10 cellular contexts compared by ENCODE assay signal in the genomic region with DNA sequence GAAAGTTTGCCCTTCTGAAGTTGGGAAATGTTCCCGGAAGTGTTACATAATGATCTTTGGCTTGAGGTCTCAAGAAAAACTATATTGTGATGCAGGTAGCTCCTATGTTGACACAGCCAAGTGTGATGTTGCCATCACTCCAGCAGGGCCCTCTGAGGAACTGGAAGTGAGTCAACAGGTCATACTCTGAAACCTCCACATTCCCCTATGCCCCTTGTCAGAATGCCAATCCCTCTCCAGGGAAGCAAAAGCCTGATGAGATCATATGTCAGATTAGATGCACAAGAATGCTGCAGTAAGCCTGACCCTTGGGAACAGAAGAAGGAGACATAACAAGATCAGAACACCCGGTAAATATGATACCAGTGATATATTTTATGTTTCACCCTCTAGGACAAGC.
DNase-seq lines count a peak whose midpoint lies in the region; ATAC-seq and TF ChIP-seq lines count a peak whose summit lies in the region.
"Had no signal": no experiment of that assay in that cellular context is flagged by ENCODE, and none has a peak within 500 bp of the region (broad histone marks: within the 10 kb centered on the region; RNA-seq: fewer than 3 reads in every experiment).

No MANE protein-coding gene starts in this region.

- no peaks in the 10 kb centered on the region for H3K9me3 ChIP-seq in neural progenitor cell (ENCODE audit: low read depth)
- H3K9me3 ChIP-seq in T-helper 17 cell (ENCODE audit: control insufficient read depth, low read length, poor library complexity, severe bottlenecking): no peaks in the 10 kb centered on the region
- H3K9me3 ChIP-seq in tibial nerve: no peaks in the 10 kb centered on the region
- H3K9me3 ChIP-seq: thoracic aorta had no signal

- H3K4me2 ChIP-seq in neural progenitor cell: no peak overlapping the region

- H3K27ac Mint-ChIP-seq in neural progenitor cell: peak overlapping the region; percentile 12
- H3K27ac Mint-ChIP-seq in T-helper 17 cell: no peak overlapping the region

- no peak overlapping the region for H2AFZ ChIP-seq in neural progenitor cell (replicated peaks)

- peak overlapping the region; percentile 49 for H3K27ac ChIP-seq in epithelial cell of prostate
- H3K27ac ChIP-seq in neural progenitor cell: no peak overlapping the region
- H3K27ac ChIP-seq in tibial nerve: no peak overlapping the region
- H3K27ac ChIP-seq: thoracic aorta had no signal

- no peak overlapping the region for H3K9ac ChIP-seq in neural progenitor cell

- TF ChIP-seq CTCF in neural progenitor cell (IDR thresholded peaks at IDR 0.05) (no peak), tibial nerve (IDR thresholded peaks at IDR 0.05) (no peak)

- H3K4me1 Mint-ChIP-seq in neural progenitor cell (peaks cover 8% of the 10 kb centered on the region), T-helper 17 cell (peaks cover 3% of the 10 kb centered on the region)

- H3K27me3 Mint-ChIP-seq in neural progenitor cell (ENCODE audit: insufficient read depth, low read depth) (peaks cover 2% of the 10 kb centered on the region), T-helper 17 cell (peaks cover 13% of the 10 kb centered on the region)

- H3K36me3 ChIP-seq in neural progenitor cell (no peaks in the 10 kb centered on the region), tibial nerve (peaks cover 0 to 20% (median 0%) of the 10 kb centered on the region in 3 donors)

- no peaks in the 10 kb centered on the region for H3K79me2 ChIP-seq in neural progenitor cell (ENCODE audit: low read depth)

- H3K36me3 Mint-ChIP-seq in neural progenitor cell (no peaks in the 10 kb centered on the region), T-helper 17 cell (ENCODE audit: low read depth) (peaks cover 5% of the 10 kb centered on the region)

- no peak for TF ChIP-seq POLR2A in tibial nerve (IDR thresholded peaks at IDR 0.05)

- H3K27me3 ChIP-seq in neural progenitor cell (no peaks in the 10 kb centered on the region), tibial nerve (no peaks in the 10 kb centered on the region)

- no peaks in the 10 kb centered on the region for H3F3A ChIP-seq in neural progenitor cell (ENCODE audit: low read depth)

- ATAC-seq in HG03039 (IDR thresholded peaks at IDR 0.05; ENCODE audit: unreplicated experiment) (no peak), T-helper 17 cell (no peak)

- no peak overlapping the region for H3K4me3 Mint-ChIP-seq in neural progenitor cell
- H3K4me3 Mint-ChIP-seq in T-helper 17 cell: no peak overlapping the region

- H3K4me3 ChIP-seq in neural progenitor cell (no peak overlapping the region), tibial nerve (no peak overlapping the region)
- H3K4me3 ChIP-seq: thoracic aorta had no signal

- WGBS in tibial nerve, 2 donors: 48 to 60% methylated on average over 2 of the region's 2 CpGs

- peak; percentile 91 for DNase-seq in EH (ENCODE audit: low read depth)
- DNase-seq in NCI-H226: peak; percentile 77
- DNase-seq in epithelial cell of prostate (ENCODE audit: low read depth, low spot score): peak; percentile 87
- DNase-seq in neural progenitor cell (ENCODE audit: low spot score): peak; percentile 11
- DNase-seq in C1 segment of cervical spinal cord (lab: John Stamatoyannopoulos, UW): no peak
- no peak for DNase-seq in T-helper 17 cell
- no peak for DNase-seq in tibial nerve (ENCODE audit: low spot score in 2 of 2)
- DNase-seq: NCI-H187 treated with DMSO at 0.1 percent for 48 hours had no signal

- H3K4me1 ChIP-seq in neural progenitor cell (no peaks in the 10 kb centered on the region), tibial nerve (no peaks in the 10 kb centered on the region)

- no peaks in the 10 kb centered on the region for H4K20me1 ChIP-seq in neural progenitor cell (ENCODE audit: low read depth)

- H3K9me3 Mint-ChIP-seq in neural progenitor cell: no peaks in the 10 kb centered on the region

- no peak for TF ChIP-seq EP300 in tibial nerve (IDR thresholded peaks at IDR 0.05)

Comparison
In these comparisons a context has a peak if more than half of its experiments do, and no peak if none do; other contexts are left out.
1. DNase-seq: peak in EH (single experiment), NCI-H226 (single experiment), epithelial cell of prostate (single experiment) and neural progenitor cell (single experiment); none in C1 segment of cervical spinal cord (0 of 14), T-helper 17 cell (0 of 3) and tibial nerve (0 of 2).